1 cellular context compared by ENCODE assay signal in genomic region chr1:16961297-16962124, GRCh38.
TF ChIP-seq lines count a peak whose summit lies in the region.

No MANE protein-coding gene starts in this region.

TF ChIP-seq in HEK293, 187 proteins besides CTCF, POLR2A, EP300 and RAD21 (continued from another document):
- TF ChIP-seq, protein P1, sequence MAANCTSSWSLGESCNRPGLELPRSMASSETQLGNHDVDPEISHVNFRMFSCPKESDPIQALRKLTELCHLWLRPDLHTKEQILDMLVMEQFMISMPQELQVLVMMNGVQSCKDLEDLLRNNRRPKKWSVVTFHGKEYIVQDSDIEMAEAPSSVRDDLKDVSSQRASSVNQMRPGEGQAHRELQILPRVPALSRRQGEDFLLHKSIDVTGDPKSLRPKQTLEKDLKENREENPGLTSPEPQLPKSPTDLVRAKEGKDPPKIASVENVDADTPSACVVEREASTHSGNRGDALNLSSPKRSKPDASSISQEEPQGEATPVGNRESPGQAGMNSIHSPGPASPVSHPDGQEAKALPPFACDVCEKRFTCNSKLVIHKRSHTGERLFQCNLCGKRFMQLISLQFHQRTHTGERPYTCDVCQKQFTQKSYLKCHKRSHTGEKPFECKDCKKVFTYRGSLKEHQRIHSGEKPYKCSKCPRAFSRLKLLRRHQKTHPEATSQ (tag by site-specific recombination; IDR thresholded peaks at IDR 0.05), result no peak
- TF ChIP-seq ZNF76 (tag by site-specific recombination; IDR thresholded peaks at IDR 0.05; ENCODE audit: borderline replicate concordance, low read depth) (no peak), ZNF514 (tag by site-specific recombination; IDR thresholded peaks at IDR 0.05) (no peak), EGR2 (tag by site-specific recombination; IDR thresholded peaks at IDR 0.05; ENCODE audit: low read depth) (peak; percentile 79), SCRT1 (tag by site-specific recombination; IDR thresholded peaks at IDR 0.05; ENCODE audit: borderline replicate concordance) (0 out of 2 replicates have a peak, but pooled peaks have one; percentile 23), ZNF354C (tag by site-specific recombination; IDR thresholded peaks at IDR 0.05; ENCODE audit: borderline replicate concordance, low read depth) (no peak), ZNF510 (tag by site-specific recombination; IDR thresholded peaks at IDR 0.05; ENCODE audit: insufficient replicate concordance) (no peak), ZSCAN23 (tag by site-specific recombination; IDR thresholded peaks at IDR 0.05) (no peak), ZNF335 (tag by site-specific recombination; conservative IDR thresholded peaks at IDR 0.05) (no peak), ZNF19 (tag by site-specific recombination; IDR thresholded peaks at IDR 0.05; ENCODE audit: low read depth) (no peak), ZNF202 (tag by site-specific recombination; IDR thresholded peaks at IDR 0.05; ENCODE audit: borderline replicate concordance) (no peak), ZFP41 (tag by site-specific recombination; IDR thresholded peaks at IDR 0.05; ENCODE audit: borderline replicate concordance) (no peak), ZNF623 (tag by site-specific recombination; IDR thresholded peaks at IDR 0.05) (no peak), ZNF473 (tag by site-specific recombination; IDR thresholded peaks at IDR 0.05) (no peak), ZNF37A (tag by site-specific recombination; IDR thresholded peaks at IDR 0.05) (no peak), ZNF133 (tag by site-specific recombination; IDR thresholded peaks at IDR 0.05) (no peak), ZFHX2 (tag by site-specific recombination; conservative IDR thresholded peaks at IDR 0.05) (peak; percentile 84), ZNF555 (tag by site-specific recombination; conservative IDR thresholded peaks at IDR 0.05) (no peak), SP2 (tag by site-specific recombination; IDR thresholded peaks at IDR 0.05) (peak; percentile 21; the same call in 1 of the 2 replicates), ZNF580 (tag by site-specific recombination; IDR thresholded peaks at IDR 0.05) (peak; percentile 6; the same call in 1 of the 2 replicates)
- TF ChIP-seq, protein P2, sequence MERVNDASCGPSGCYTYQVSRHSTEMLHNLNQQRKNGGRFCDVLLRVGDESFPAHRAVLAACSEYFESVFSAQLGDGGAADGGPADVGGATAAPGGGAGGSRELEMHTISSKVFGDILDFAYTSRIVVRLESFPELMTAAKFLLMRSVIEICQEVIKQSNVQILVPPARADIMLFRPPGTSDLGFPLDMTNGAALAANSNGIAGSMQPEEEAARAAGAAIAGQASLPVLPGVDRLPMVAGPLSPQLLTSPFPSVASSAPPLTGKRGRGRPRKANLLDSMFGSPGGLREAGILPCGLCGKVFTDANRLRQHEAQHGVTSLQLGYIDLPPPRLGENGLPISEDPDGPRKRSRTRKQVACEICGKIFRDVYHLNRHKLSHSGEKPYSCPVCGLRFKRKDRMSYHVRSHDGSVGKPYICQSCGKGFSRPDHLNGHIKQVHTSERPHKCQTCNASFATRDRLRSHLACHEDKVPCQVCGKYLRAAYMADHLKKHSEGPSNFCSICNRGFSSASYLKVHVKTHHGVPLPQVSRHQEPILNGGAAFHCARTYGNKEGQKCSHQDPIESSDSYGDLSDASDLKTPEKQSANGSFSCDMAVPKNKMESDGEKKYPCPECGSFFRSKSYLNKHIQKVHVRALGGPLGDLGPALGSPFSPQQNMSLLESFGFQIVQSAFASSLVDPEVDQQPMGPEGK (tag by site-specific recombination; IDR thresholded peaks at IDR 0.05), result peak; percentile 2; the same call in 1 of the 2 replicates
- TF ChIP-seq, protein P3, sequence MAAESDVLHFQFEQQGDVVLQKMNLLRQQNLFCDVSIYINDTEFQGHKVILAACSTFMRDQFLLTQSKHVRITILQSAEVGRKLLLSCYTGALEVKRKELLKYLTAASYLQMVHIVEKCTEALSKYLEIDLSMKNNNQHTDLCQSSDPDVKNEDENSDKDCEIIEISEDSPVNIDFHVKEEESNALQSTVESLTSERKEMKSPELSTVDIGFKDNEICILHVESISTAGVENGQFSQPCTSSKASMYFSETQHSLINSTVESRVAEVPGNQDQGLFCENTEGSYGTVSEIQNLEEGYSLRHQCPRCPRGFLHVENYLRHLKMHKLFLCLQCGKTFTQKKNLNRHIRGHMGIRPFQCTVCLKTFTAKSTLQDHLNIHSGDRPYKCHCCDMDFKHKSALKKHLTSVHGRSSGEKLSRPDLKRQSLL (tag by site-specific recombination; IDR thresholded peaks at IDR 0.05), result no peak
TF ChIP-seq in HEK293: peak in this region for 8.
